ENCODE assay signal across 8 cellular contexts in the genomic region with DNA sequence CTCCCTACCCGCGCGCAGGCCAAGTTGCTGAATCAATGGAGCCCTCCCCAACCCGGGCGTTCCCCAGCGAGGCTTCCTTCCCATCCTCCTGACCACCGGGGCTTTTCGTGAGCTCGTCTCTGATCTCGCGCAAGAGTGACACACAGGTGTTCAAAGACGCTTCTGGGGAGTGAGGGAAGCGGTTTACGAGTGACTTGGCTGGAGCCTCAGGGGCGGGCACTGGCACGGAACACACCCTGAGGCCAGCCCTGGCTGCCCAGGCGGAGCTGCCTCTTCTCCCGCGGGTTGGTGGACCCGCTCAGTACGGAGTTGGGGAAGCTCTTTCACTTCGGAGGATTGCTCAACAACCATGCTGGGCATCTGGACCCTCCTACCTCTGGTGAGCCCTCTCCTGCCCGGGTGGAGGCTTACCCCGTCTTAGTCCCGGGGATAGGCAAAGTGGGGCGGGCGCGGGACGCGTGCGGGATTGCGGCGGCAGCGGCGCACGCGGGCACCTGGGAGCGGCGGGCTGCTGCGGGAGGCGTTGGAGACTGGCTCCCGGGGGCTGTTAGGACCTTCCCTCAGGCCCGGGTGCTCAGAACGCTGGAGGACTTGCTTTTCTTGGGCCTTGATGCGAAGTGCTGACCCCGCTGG. TPM values are rescaled to one million over a fixed set of nuclear protein-coding genes. Genes with fewer than 3 reads are reported as not detected.
DNase-seq lines count a peak whose midpoint lies in the region; ATAC-seq and TF ChIP-seq lines count a peak whose summit lies in the region.

A gene (plus strand): TSS at position 271 of the 633 bp plus-strand sequence. CDS start 79 bp downstream, at position 350.

- H3K9me3 ChIP-seq in mammary epithelial cell (replicated peaks; ENCODE audit: insufficient read depth, low read length): no peaks in the 10 kb centered on the region

- no peak; the same call in 1 of the 2 replicates for TF ChIP-seq CTCF in KMS-11 (conservative IDR thresholded peaks at IDR 0.05; ENCODE audit: low read depth, low read length)
- no peak for TF ChIP-seq CTCF in WI38 (IDR thresholded peaks at IDR 0.05; ENCODE audit: low read depth, low read length)
- no peak for TF ChIP-seq CTCF in mammary epithelial cell (conservative IDR thresholded peaks at IDR 0.05 in 1 of 2, IDR thresholded peaks at IDR 0.05 in 1 of 2; ENCODE audit: extremely low read depth in 1 of 2, insufficient read depth in 1 of 2, low read depth in 1 of 2, low read length in 2 of 2)

- H3K79me2 ChIP-seq in KMS-11 (ENCODE audit: insufficient read depth, low read depth) (peaks cover 53% of the 10 kb centered on the region), mammary epithelial cell (ENCODE audit: insufficient read depth, low read length) (peaks cover 48% of the 10 kb centered on the region)

- in situ Hi-C loops in mammary epithelial cell (cut with MboI; ENCODE audit: low sequenced_read_pairs in 2 of 2): loop anchor here in 1 of 2 donors (5.0 kb wide), 1 partner anchor 53 kb away; no protein-coding TSS in a partner anchor

- H3K4me2 ChIP-seq in KMS-11: peak within 1 kb of the TSS; percentile 89
- peak within 1 kb of the TSS; percentile 84 for H3K4me2 ChIP-seq in mammary epithelial cell (ENCODE audit: insufficient read depth, low read depth, low read length)

- DNase-seq in EH (ENCODE audit: low read depth) (peak; percentile 72), mammary epithelial cell (peak; percentile 96), islet precursor cell (peak; percentile 77), KG1 (lab: John Stamatoyannopoulos, UW) (no peak)
- peak; percentile 82 for DNase-seq in stimulated activated CD4-positive, alpha-beta T cell treated with anti-CD3 and anti-CD28 coated beads, Interleukin-15, amount 100 ng/mL, for 24 hours

- CTCF ChIA-PET in mammary epithelial cell (lab: Charles Lee; ENCODE audit: low non-redundant PET): interaction anchor here (0.6 kb wide), 2 partner anchors 275 to 545 kb away, joined by 5 to 6 read pairs; a partner anchor contains a TSS

- no peaks in the 10 kb centered on the region for H3K36me3 ChIP-seq in KMS-11 (ENCODE audit: insufficient read depth)
- H3K36me3 ChIP-seq in mammary epithelial cell (ENCODE audit: insufficient read depth, low read length): no peaks in the 10 kb centered on the region

- H3K27me3 ChIP-seq in KMS-11 (ENCODE audit: insufficient read depth, low read depth) (no peaks in the 10 kb centered on the region), mammary epithelial cell (ENCODE audit: insufficient read depth, low read length) (no peaks in the 10 kb centered on the region)

- under 1% methylated on average over 22 of the region's 46 CpGs for WGBS in mammary epithelial cell (ENCODE audit: low coverage, missing lambda C conversion rate)

- dilution Hi-C loops in mammary epithelial cell (cut with HindIII; ENCODE audit: low sequenced_read_pairs): no loop called here

- H3K4me1 ChIP-seq in KMS-11 (ENCODE audit: low read depth, poor library complexity, severe bottlenecking): peaks cover 64% of the 10 kb centered on the region
- H3K4me1 ChIP-seq in mammary epithelial cell (ENCODE audit: insufficient read depth, low read length): peaks cover 27% of the 10 kb centered on the region

- BruUV-seq in mammary epithelial cell (replicated peaks; lab: Mats Ljungman, UMichigan): no TSS peak

- ATAC-seq in GM21717 (IDR thresholded peaks at IDR 0.05; ENCODE audit: unreplicated experiment): peak; percentile 69

- H3K4me3 ChIP-seq in KMS-11 (IDR thresholded peaks at IDR 0.05; ENCODE audit: insufficient read depth, low read depth, low read length): no peak within 1 kb of the TSS
- H3K4me3 ChIP-seq in WI38 (ENCODE audit: low read depth, low read length): peak within 1 kb of the TSS; percentile 91
- peak within 1 kb of the TSS; percentile 87 to 94 (median 93) for H3K4me3 ChIP-seq in mammary epithelial cell (replicated peaks in 1 of 3; ENCODE audit: insufficient read depth in 1 of 3, low read depth in 2 of 3, low read length in 3 of 3)

- intact Hi-C loops in mammary epithelial cell (cut with micrococcal nuclease): loop anchor here (1.0 to 5.0 kb wide), 3 partner anchors 108 to 223 kb away; a partner anchor contains a TSS

- H3K27ac ChIP-seq in KMS-11: peak within 1 kb of the TSS; percentile 94
- peak within 1 kb of the TSS; percentile 97 for H3K27ac ChIP-seq in mammary epithelial cell (ENCODE audit: insufficient read depth, low read depth, low read length)

- H3K9ac ChIP-seq in KMS-11: peak within 1 kb of the TSS; percentile 98
- peak within 1 kb of the TSS; percentile 97 for H3K9ac ChIP-seq in mammary epithelial cell (ENCODE audit: insufficient read depth, low read length)

- H4K20me1 ChIP-seq in KMS-11 (ENCODE audit: insufficient read depth): no peaks in the 10 kb centered on the region
- H4K20me1 ChIP-seq in mammary epithelial cell (ENCODE audit: insufficient read depth, low read length): no peaks in the 10 kb centered on the region

- H2AFZ ChIP-seq in KMS-11 (ENCODE audit: low read depth) (peak within 1 kb of the TSS; percentile 68), mammary epithelial cell (ENCODE audit: low read depth, low read length) (peak within 1 kb of the TSS; percentile 81)

RNA-seq across cellular contexts. Expression of the gene that starts here (rescaled TPM):
- total RNA-seq in mammary epithelial cell: 10 to 100 TPM; 50.0 to 71.8 TPM
- polyA plus RNA-seq in mammary epithelial cell: 46.5 TPM
- 125 TPM for polyA minus RNA-seq in mammary epithelial cell
